In genomic region chr10:33412261-33413092, GRCh38 we compare ENCODE assay signal across 8 cellular contexts.
A peak's percentile ranks its signal among the peaks of the same experiment; 100 is the strongest.
DNase-seq lines count a peak whose midpoint lies in the region; ATAC-seq and TF ChIP-seq lines count a peak whose summit lies in the region.
"Had no signal": no experiment of that assay in that cellular context is flagged by ENCODE, and none has a peak within 500 bp of the region (broad histone marks: within the 10 kb centered on the region; RNA-seq: fewer than 3 reads in every experiment).

No MANE protein-coding gene starts in this region.

- CTCF ChIA-PET in SK-N-SH (lab: Yijun Ruan, JAX), result interaction anchor here (0.8 to 0.9 kb wide), 2 partner anchors 29 to 53 kb away, joined by 3 to 4 read pairs; no protein-coding TSS in a partner anchor

- H3K4me1 ChIP-seq in SK-N-SH (ENCODE audit: control insufficient read depth in 1 of 2, insufficient read depth in 2 of 2, low read depth in 1 of 2, low read length in 1 of 2) (peaks cover 7 to 12% of the 10 kb centered on the region in 2 experiments; a peak in 3 of 4 replicates), heart left ventricle (peaks cover 0 to 18% (median 0%) of the 10 kb centered on the region in 12 donors), smooth muscle cell (ENCODE audit: low read depth) (peaks cover 11% of the 10 kb centered on the region)

- no peaks in the 10 kb centered on the region for H3K9me2 ChIP-seq in SK-N-SH

- peak; percentile 10 for DNase-seq in GOT3 (lab: John Stamatoyannopoulos, UW)
- no peak for DNase-seq in SK-N-SH
- DNase-seq in heart left ventricle, result peak in 2 of 5 donors; percentile 27 to 64
- no peak for DNase-seq in smooth muscle cell (lab: John Stamatoyannopoulos, UW; ENCODE audit: unreplicated experiment)
- DNase-seq in activated naive CD4-positive, alpha-beta T cell (lab: John Stamatoyannopoulos, UW), result no peak
- DNase-seq: midbrain had no signal

- H3K79me2 ChIP-seq in SK-N-SH (ENCODE audit: insufficient read depth), result no peaks in the 10 kb centered on the region
- H3K79me2 ChIP-seq in smooth muscle cell (ENCODE audit: low read depth), result no peaks in the 10 kb centered on the region

- H3K27me3 ChIP-seq in SK-N-SH (ENCODE audit: insufficient read depth) (no peaks in the 10 kb centered on the region), heart left ventricle (no peaks in the 10 kb centered on the region), smooth muscle cell (ENCODE audit: low read depth) (no peaks in the 10 kb centered on the region)

- H3K36me3 ChIP-seq in SK-N-SH (replicated peaks in 1 of 2; ENCODE audit: control insufficient read depth in 1 of 2, insufficient read depth in 2 of 2, low read length in 1 of 2), result no peaks in the 10 kb centered on the region
- H3K36me3 ChIP-seq in heart left ventricle, result no peaks in the 10 kb centered on the region
- H3K36me3 ChIP-seq in smooth muscle cell (ENCODE audit: low read depth), result no peaks in the 10 kb centered on the region

- ATAC-seq in heart left ventricle, result peak in 3 of 4 donors; percentile 64 to 86 (median 77)
- ATAC-seq in GM21360 (IDR thresholded peaks at IDR 0.05; ENCODE audit: unreplicated experiment), result no peak
- no peak for ATAC-seq in GM18858 (IDR thresholded peaks at IDR 0.05; ENCODE audit: unreplicated experiment)

- peak overlapping the region; percentile 63 for H3K4me2 ChIP-seq in SK-N-SH
- peak overlapping the region; percentile 71 for H3K4me2 ChIP-seq in smooth muscle cell

- H3K9ac ChIP-seq in SK-N-SH (peak overlapping the region; percentile 22; the same call in 1 of the 2 replicates), smooth muscle cell (ENCODE audit: low read depth) (peak overlapping the region; percentile 20)

- H3K4me3 ChIP-seq in SK-N-SH (ENCODE audit: low read depth in 2 of 2, low read length in 1 of 2) (peak overlapping the region in 1 of 2 experiments; percentile 30; a peak in 1 of 4 replicates), heart left ventricle (no peak overlapping the region), smooth muscle cell (no peak overlapping the region)

- TF ChIP-seq EP300 in SK-N-SH (IDR thresholded peaks at IDR 0.05; ENCODE audit: borderline replicate concordance in 1 of 2, low read depth in 1 of 2, low read length in 1 of 2), result peak in 1 of 2 experiments; percentile 83; a peak in 2 of 4 replicates

- POLR2A ChIA-PET in SK-N-SH (lab: Yijun Ruan, JAX), result no interaction called here

- 24% methylated on average over 6 of the region's 6 CpGs for WGBS in SK-N-SH (ENCODE audit: low lambda C conversion rate)
- WGBS in heart left ventricle, 4 donors, result 75 to 81% (median 78%) methylated on average over 6 of the region's 6 CpGs
- 26% methylated on average over 6 of the region's 6 CpGs for WGBS in smooth muscle cell (ENCODE audit: low lambda C conversion rate)

- no peak for TF ChIP-seq POLR2A in heart left ventricle (IDR thresholded peaks at IDR 0.05)

- intact Hi-C loops in heart left ventricle (cut with DNase I), result no loop called here

- no peaks in the 10 kb centered on the region for H4K20me1 ChIP-seq in SK-N-SH (ENCODE audit: insufficient read depth)
- no peaks in the 10 kb centered on the region for H4K20me1 ChIP-seq in smooth muscle cell (ENCODE audit: low read depth)

- TF ChIP-seq RAD21 in SK-N-SH (IDR thresholded peaks at IDR 0.05; ENCODE audit: low read length), result no peak

- H3F3A ChIP-seq in SK-N-SH (replicated peaks; ENCODE audit: insufficient read depth) (peaks cover 10% of the 10 kb centered on the region), smooth muscle cell (ENCODE audit: low read depth) (peaks cover 6% of the 10 kb centered on the region)

- peak overlapping the region in 1 of 2 experiments; percentile 88; a peak in 2 of 4 replicates for H3K27ac ChIP-seq in SK-N-SH (ENCODE audit: low read depth in 2 of 2, low read length in 1 of 2)
- peak overlapping the region in 2 of 12 donors; percentile 48 to 69 for H3K27ac ChIP-seq in heart left ventricle
- H3K27ac ChIP-seq in smooth muscle cell (ENCODE audit: low read depth), result peak overlapping the region; percentile 85

- no peak for TF ChIP-seq CTCF in SK-N-SH (IDR thresholded peaks at IDR 0.05)
- no peak for TF ChIP-seq CTCF in heart left ventricle (IDR thresholded peaks at IDR 0.05)
- no peak for TF ChIP-seq CTCF in smooth muscle cell (IDR thresholded peaks at IDR 0.05; ENCODE audit: borderline replicate concordance, insufficient read depth, poor library complexity, severe bottlenecking)

- H2AFZ ChIP-seq in SK-N-SH (ENCODE audit: low read depth) (peak overlapping the region; percentile 49; the same call in 1 of the 2 replicates), smooth muscle cell (ENCODE audit: low read depth) (peak overlapping the region; percentile 58)

- no peaks in the 10 kb centered on the region for H3K9me3 ChIP-seq in SK-N-SH
- H3K9me3 ChIP-seq in heart left ventricle, result no peaks in the 10 kb centered on the region
- H3K9me3 ChIP-seq in smooth muscle cell (replicated peaks; ENCODE audit: low read depth), result no peaks in the 10 kb centered on the region

TF ChIP-seq in SK-N-SH, 30 proteins besides CTCF, POLR2A, EP300 and RAD21:
- TF ChIP-seq NFIC (IDR thresholded peaks at IDR 0.05; ENCODE audit: borderline replicate concordance), result peak; percentile 79
- peak; percentile 92 for TF ChIP-seq JUND (IDR thresholded peaks at IDR 0.05)
- peak; percentile 63 for TF ChIP-seq TEAD4 (IDR thresholded peaks at IDR 0.05; ENCODE audit: borderline replicate concordance, insufficient read depth)
- peak; percentile 92 for TF ChIP-seq FOSL2 (IDR thresholded peaks at IDR 0.05; ENCODE audit: borderline replicate concordance, low read depth)
- peak; percentile 73; the same call in 1 of the 2 replicates for TF ChIP-seq RXRA (IDR thresholded peaks at IDR 0.05; ENCODE audit: borderline replicate concordance, low read depth)
- TF ChIP-seq SIN3A (IDR thresholded peaks at IDR 0.05; ENCODE audit: borderline replicate concordance, low read depth, low read length), result peak; percentile 62; the same call in 1 of the 2 replicates
- TF ChIP-seq, protein P1, sequence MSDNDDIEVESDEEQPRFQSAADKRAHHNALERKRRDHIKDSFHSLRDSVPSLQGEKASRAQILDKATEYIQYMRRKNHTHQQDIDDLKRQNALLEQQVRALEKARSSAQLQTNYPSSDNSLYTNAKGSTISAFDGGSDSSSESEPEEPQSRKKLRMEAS (IDR thresholded peaks at IDR 0.05; ENCODE audit: low read depth), result peak; percentile 75; the same call in 1 of the 2 replicates
- TF ChIP-seq, protein P2, sequence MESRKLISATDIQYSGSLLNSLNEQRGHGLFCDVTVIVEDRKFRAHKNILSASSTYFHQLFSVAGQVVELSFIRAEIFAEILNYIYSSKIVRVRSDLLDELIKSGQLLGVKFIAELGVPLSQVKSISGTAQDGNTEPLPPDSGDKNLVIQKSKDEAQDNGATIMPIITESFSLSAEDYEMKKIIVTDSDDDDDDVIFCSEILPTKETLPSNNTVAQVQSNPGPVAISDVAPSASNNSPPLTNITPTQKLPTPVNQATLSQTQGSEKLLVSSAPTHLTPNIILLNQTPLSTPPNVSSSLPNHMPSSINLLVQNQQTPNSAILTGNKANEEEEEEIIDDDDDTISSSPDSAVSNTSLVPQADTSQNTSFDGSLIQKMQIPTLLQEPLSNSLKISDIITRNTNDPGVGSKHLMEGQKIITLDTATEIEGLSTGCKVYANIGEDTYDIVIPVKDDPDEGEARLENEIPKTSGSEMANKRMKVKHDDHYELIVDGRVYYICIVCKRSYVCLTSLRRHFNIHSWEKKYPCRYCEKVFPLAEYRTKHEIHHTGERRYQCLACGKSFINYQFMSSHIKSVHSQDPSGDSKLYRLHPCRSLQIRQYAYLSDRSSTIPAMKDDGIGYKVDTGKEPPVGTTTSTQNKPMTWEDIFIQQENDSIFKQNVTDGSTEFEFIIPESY (IDR thresholded peaks at IDR 0.05; ENCODE audit: borderline replicate concordance, low read depth), result 0 out of 2 replicates have a peak, but pooled peaks have one; percentile 7
- no peak for TF ChIP-seq EZH2phosphoT487 (IDR thresholded peaks at IDR 0.05; ENCODE audit: borderline replicate concordance, low read depth)
- TF ChIP-seq GABPA (IDR thresholded peaks at IDR 0.05; ENCODE audit: low read depth), result no peak
- TF ChIP-seq TCF12 (IDR thresholded peaks at IDR 0.05), result peak; percentile 87
- TF ChIP-seq POLR2AphosphoS5 (IDR thresholded peaks at IDR 0.05; ENCODE audit: low read depth, low read length), result no peak
- TF ChIP-seq, protein P3, sequence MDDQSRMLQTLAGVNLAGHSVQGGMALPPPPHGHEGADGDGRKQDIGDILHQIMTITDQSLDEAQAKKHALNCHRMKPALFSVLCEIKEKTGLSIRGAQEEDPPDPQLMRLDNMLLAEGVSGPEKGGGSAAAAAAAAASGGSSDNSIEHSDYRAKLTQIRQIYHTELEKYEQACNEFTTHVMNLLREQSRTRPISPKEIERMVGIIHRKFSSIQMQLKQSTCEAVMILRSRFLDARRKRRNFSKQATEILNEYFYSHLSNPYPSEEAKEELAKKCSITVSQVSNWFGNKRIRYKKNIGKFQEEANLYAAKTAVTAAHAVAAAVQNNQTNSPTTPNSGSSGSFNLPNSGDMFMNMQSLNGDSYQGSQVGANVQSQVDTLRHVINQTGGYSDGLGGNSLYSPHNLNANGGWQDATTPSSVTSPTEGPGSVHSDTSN (IDR thresholded peaks at IDR 0.05), result peak; percentile 95

Comparison
In these comparisons a context has a peak if more than half of its experiments do, and no peak if none do; other contexts are left out.
1. ATAC-seq: peak in heart left ventricle (3 of 4); none in GM21360 (single experiment) and GM18858 (single experiment).